In the genomic region with DNA sequence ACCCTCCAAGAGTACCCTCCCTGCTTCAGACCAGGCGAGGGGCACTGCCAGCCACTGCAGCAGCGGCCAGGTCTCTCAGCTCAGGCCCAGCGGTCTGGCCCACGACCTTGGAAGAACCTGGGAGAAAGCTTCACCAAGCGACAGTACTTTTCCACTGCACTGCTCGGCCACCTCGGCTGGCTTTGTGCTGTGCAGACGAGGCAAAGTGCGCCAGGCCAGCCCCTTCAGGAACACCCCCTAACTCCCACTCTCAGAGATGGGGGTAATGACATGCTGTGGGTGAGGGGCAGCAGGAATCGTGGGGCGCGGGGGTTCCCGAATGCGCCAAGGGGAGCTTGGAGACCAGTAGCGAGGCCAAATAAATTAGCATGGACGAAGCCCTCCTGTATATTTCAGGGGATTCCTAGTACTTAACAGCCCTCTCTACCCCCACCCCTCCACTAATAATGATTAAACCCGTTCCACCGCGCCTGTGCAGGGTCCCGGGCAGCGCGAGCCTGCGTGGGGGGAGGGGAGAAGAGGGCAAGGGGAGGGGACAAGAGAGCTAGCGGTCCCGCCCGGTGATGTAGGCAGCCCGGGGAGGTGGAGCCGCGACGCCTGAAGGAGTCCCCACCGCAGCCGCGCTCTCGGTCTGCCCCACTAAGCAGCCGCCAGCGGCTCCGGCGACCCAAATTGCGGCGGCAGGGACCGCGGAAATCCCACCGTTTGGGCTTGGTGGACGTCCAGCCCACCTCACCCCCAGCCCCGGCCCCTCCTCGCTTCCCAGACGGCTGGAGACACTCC, we compare ENCODE assay signal across 8 cellular contexts. TPM values are rescaled to one million over a fixed set of nuclear protein-coding genes. Genes with fewer than 3 reads are reported as not detected.
DNase-seq lines count a peak whose midpoint lies in the region; ATAC-seq and TF ChIP-seq lines count a peak whose summit lies in the region.

A gene with protein sequence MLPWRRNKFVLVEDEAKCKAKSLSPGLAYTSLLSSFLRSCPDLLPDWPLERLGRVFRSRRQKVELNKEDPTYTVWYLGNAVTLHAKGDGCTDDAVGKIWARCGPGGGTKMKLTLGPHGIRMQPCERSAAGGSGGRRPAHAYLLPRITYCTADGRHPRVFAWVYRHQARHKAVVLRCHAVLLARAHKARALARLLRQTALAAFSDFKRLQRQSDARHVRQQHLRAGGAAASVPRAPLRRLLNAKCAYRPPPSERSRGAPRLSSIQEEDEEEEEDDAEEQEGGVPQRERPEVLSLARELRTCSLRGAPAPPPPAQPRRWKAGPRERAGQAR (plus strand): TSS at position 629 of the 783 bp plus-strand sequence. CDS start 401 bp downstream, outside the sequence.

- H2AFZ ChIP-seq in ACC112 (ENCODE audit: low read length, unreplicated experiment): peak within 1 kb of the TSS; percentile 18

- H3K9me3 ChIP-seq in HUES64 (ENCODE audit: insufficient read depth, low read depth, low read length) (no peaks in the 10 kb centered on the region), testis (no peaks in the 10 kb centered on the region)

- H3K27me3 ChIP-seq in ACC112 (ENCODE audit: insufficient read depth, low read length) (peaks cover 34% of the 10 kb centered on the region), HUES64 (ENCODE audit: insufficient read depth, low read length) (peaks cover 80% of the 10 kb centered on the region), testis (no peaks in the 10 kb centered on the region)

- H3K36me3 ChIP-seq in ACC112 (ENCODE audit: insufficient read depth, low read length) (no peaks in the 10 kb centered on the region), HUES64 (ENCODE audit: insufficient read depth, low read length) (no peaks in the 10 kb centered on the region), testis (ENCODE audit: low read depth, missing control alignments) (no peaks in the 10 kb centered on the region)

- no peaks in the 10 kb centered on the region for H3K79me2 ChIP-seq in ACC112 (ENCODE audit: control insufficient read depth, insufficient read depth, low read length, unreplicated experiment)

- DNase-seq in cardiac fibroblast (ENCODE audit: low read depth in 2 of 2) (peak; percentile 29 to 56), left kidney (ENCODE audit: low read depth, low spot score) (peak; percentile 95), testis (peak; percentile 69), NCI-H2029 (lab: John Stamatoyannopoulos, UW) (no peak), cortex of kidney (lab: John Stamatoyannopoulos, UW) (no peak)

- intact Hi-C loops in testis (cut with DNase I; ENCODE audit: low total_unique reads): no loop called here

- no peak for ATAC-seq in GM21390 (IDR thresholded peaks at IDR 0.05; ENCODE audit: unreplicated experiment)

- no peak for TF ChIP-seq POLR2A in testis (IDR thresholded peaks at IDR 0.05)

- H3K4me3 ChIP-seq in ACC112 (ENCODE audit: low read depth, low read length): peak within 1 kb of the TSS; percentile 70
- H3K4me3 ChIP-seq in HUES64 (ENCODE audit: low read length): peak within 1 kb of the TSS; percentile 69
- H3K4me3 ChIP-seq in cardiac fibroblast (replicated peaks in 1 of 2; ENCODE audit: low read depth in 2 of 2, low read length in 2 of 2): peak within 1 kb of the TSS; percentile 24 to 35
- peak within 1 kb of the TSS; percentile 15 to 60 for H3K4me3 ChIP-seq in testis

- peak within 1 kb of the TSS; percentile 78 for H3K9ac ChIP-seq in HUES64 (ENCODE audit: low read depth, low read length)

- no peak for TF ChIP-seq CTCF in cardiac fibroblast (IDR thresholded peaks at IDR 0.05; ENCODE audit: low read depth, low read length)
- no peak for TF ChIP-seq CTCF in testis (IDR thresholded peaks at IDR 0.05)

- peaks cover 4% of the 10 kb centered on the region for H3K4me1 ChIP-seq in ACC112 (ENCODE audit: control insufficient read depth, insufficient read depth, low read length, unreplicated experiment)
- peaks cover 4% of the 10 kb centered on the region; the same call in 1 of the 2 replicates for H3K4me1 ChIP-seq in HUES64 (ENCODE audit: insufficient read depth, low read length)
- peaks cover 17% of the 10 kb centered on the region for H3K4me1 ChIP-seq in testis

- 3% methylated on average over 45 of the region's 47 CpGs for WGBS in HUES64
- WGBS in testis, 2 donors: 2 to 7% methylated on average over 11 to 34 of the region's 47 CpGs

- H3K27ac ChIP-seq in ACC112 (ENCODE audit: low read depth, low read length) (no peak within 1 kb of the TSS), HUES64 (ENCODE audit: low read depth, low read length) (no peak within 1 kb of the TSS), testis (peak within 1 kb of the TSS; percentile 31 to 52)

RNA-seq across cellular contexts. Expression of the gene that starts here (rescaled TPM):
- 0.95 TPM for polyA plus RNA-seq in HUES64 (2013, experiment 1 of 2)
- polyA plus RNA-seq in HUES64 (2013, experiment 2 of 2): 1.3 TPM
- total RNA-seq in testis: 1 to 10 TPM; 1.1 to 1.3 TPM
- polyA plus RNA-seq in testis (ENCODE audit: insufficient read depth, low read depth, low replicate concordance): 0.66 TPM

Comparison
In these comparisons a context has a peak if more than half of its experiments do, and no peak if none do; other contexts are left out.
1. H3K27ac ChIP-seq: peak in testis (2 of 2); none in ACC112 (single experiment) and HUES64 (single experiment).
2. DNase-seq: peak in cardiac fibroblast (2 of 2), left kidney (single experiment) and testis (single experiment); none in NCI-H2029 (single experiment) and cortex of kidney (single experiment).
3. Peak in every context shown above with its lines, with median percentiles within 50 percentile points of each other: H3K4me3 ChIP-seq.